ENCODE assay signal across 18 cellular contexts in genomic region chr6:160973856-160974255, GRCh38. TPM values are rescaled to one million over a fixed set of nuclear protein-coding genes. Genes with fewer than 3 reads are reported as not detected.
DNase-seq lines count a peak whose midpoint lies in the region; ATAC-seq, FAIRE-seq and TF ChIP-seq lines count a peak whose summit lies in the region.
"Had no signal": no experiment of that assay in that cellular context is flagged by ENCODE, and none has a peak within 500 bp of the region (broad histone marks: within the 10 kb centered on the region; RNA-seq: fewer than 3 reads in every experiment).

No MANE protein-coding gene starts in this region.

- intact Hi-C loops in HepG2 (cut with micrococcal nuclease; ENCODE audit: unreplicated experiment), result no loop called here
- intact Hi-C loops in right lobe of liver (cut with DNase I), result no loop called here

- peak overlapping the region in 1 of 2 experiments; percentile 55 for H3K18ac ChIP-seq in mesenchymal stem cell (ENCODE audit: low read depth in 1 of 2, low read length in 2 of 2)

- H3K4me2 ChIP-seq in HepG2 (ENCODE audit: low read depth, low read length) (no peak overlapping the region), mesenchymal stem cell (ENCODE audit: low read length, poor library complexity, severe bottlenecking) (no peak overlapping the region)

- H2BK12ac ChIP-seq in mesenchymal stem cell (ENCODE audit: low read length in 2 of 2), result no peak overlapping the region

- no peak overlapping the region for H3K4ac ChIP-seq in mesenchymal stem cell (ENCODE audit: low read depth in 1 of 2, low read length in 2 of 2)

- no peak for FAIRE-seq in HepG2 (lab: Jason Lieb, UNC)
- FAIRE-seq: A204.1, D721Med had no signal

- H3K9me3 ChIP-seq in HepG2 (ENCODE audit: low read length) (no peaks in the 10 kb centered on the region), right lobe of liver (no peaks in the 10 kb centered on the region), mesenchymal stem cell (ENCODE audit: control insufficient read depth, low read length) (no peaks in the 10 kb centered on the region)
- H3K9me3 ChIP-seq: colonic mucosa, gastrocnemius medialis, thoracic aorta had no signal

- H3K4me3 Mint-ChIP-seq in effector memory CD8-positive, alpha-beta T cell, result no peak overlapping the region
- H3K4me3 Mint-ChIP-seq: natural killer cell had no signal

- no peaks in the 10 kb centered on the region for H3K4me1 Mint-ChIP-seq in effector memory CD8-positive, alpha-beta T cell (ENCODE audit: low read depth in 2 of 2)
- H3K4me1 Mint-ChIP-seq: natural killer cell had no signal

- H2BK120ac ChIP-seq in mesenchymal stem cell (ENCODE audit: low read depth, low read length), result no peak overlapping the region

- ATAC-seq in HepG2 (peak; percentile 45; the same call in 1 of the 3 replicates), right lobe of liver (no peak), HG03095 (IDR thresholded peaks at IDR 0.05; ENCODE audit: unreplicated experiment) (no peak)
- ATAC-seq in effector memory CD8-positive, alpha-beta T cell (replicated peaks), result no peak
- ATAC-seq: natural killer cell had no signal

- H3K9me3 Mint-ChIP-seq in effector memory CD8-positive, alpha-beta T cell, result no peaks in the 10 kb centered on the region
- H3K9me3 Mint-ChIP-seq: natural killer cell had no signal

- no peak for TF ChIP-seq POLR2A in HepG2 (IDR thresholded peaks at IDR 0.05; ENCODE audit: insufficient read depth in 1 of 2, low read depth in 2 of 2, low read length in 2 of 2)
- no peak for TF ChIP-seq POLR2A in right lobe of liver (IDR thresholded peaks at IDR 0.05)

- H3K36me3 Mint-ChIP-seq in effector memory CD8-positive, alpha-beta T cell (ENCODE audit: insufficient read depth), result peaks cover 5% of the 10 kb centered on the region
- H3K36me3 Mint-ChIP-seq: natural killer cell had no signal

- no peak overlapping the region for H2AK5ac ChIP-seq in mesenchymal stem cell (ENCODE audit: low read length, severe bottlenecking)

- peaks cover 47 to 58% of the 10 kb centered on the region in 2 donors for H3K27me3 Mint-ChIP-seq in effector memory CD8-positive, alpha-beta T cell

- H3K4me1 ChIP-seq in HepG2 (ENCODE audit: insufficient read depth, low read length) (no peaks in the 10 kb centered on the region), right lobe of liver (no peaks in the 10 kb centered on the region), mesenchymal stem cell (ENCODE audit: control insufficient read depth, insufficient read depth, low read depth, low read length) (peaks cover 9% of the 10 kb centered on the region)
- H3K4me1 ChIP-seq: colonic mucosa, gastrocnemius medialis had no signal

- H4K20me1 ChIP-seq in HepG2 (ENCODE audit: insufficient read depth, low read length), result no peaks in the 10 kb centered on the region

- H3K27me3 ChIP-seq in HepG2 (ENCODE audit: control insufficient read depth in 1 of 2, insufficient read depth in 2 of 2, low read length in 2 of 2) (peaks cover 0 to 8% of the 10 kb centered on the region in 2 experiments; a peak in 3 of 5 replicates), right lobe of liver (no peaks in the 10 kb centered on the region), mesenchymal stem cell (ENCODE audit: control insufficient read depth in 1 of 2, insufficient read depth in 1 of 2, low read length in 2 of 2) (no peaks in the 10 kb centered on the region)
- H3K27me3 ChIP-seq: colonic mucosa, gastrocnemius medialis had no signal

- H3K36me3 ChIP-seq in HepG2 (replicated peaks in 1 of 2; ENCODE audit: control insufficient read depth in 1 of 2, insufficient read depth in 2 of 2, low read length in 2 of 2), result no peaks in the 10 kb centered on the region
- H3K36me3 ChIP-seq in right lobe of liver, result no peaks in the 10 kb centered on the region
- H3K36me3 ChIP-seq in mesenchymal stem cell (ENCODE audit: control insufficient read depth in 1 of 2, insufficient read depth in 2 of 2, low read depth in 1 of 2, low read length in 2 of 2), result no peaks in the 10 kb centered on the region
- H3K36me3 ChIP-seq: colonic mucosa, gastrocnemius medialis, thoracic aorta had no signal

- no peak overlapping the region for H2AFZ ChIP-seq in HepG2 (ENCODE audit: low read length)
- H2AFZ ChIP-seq in mesenchymal stem cell (ENCODE audit: low read depth, low read length), result no peak overlapping the region

- H3K4me3 ChIP-seq in HepG2 (replicated peaks in 1 of 3; ENCODE audit: insufficient read depth in 1 of 3, low read depth in 2 of 3, low read length in 3 of 3) (no peak overlapping the region), right lobe of liver (no peak overlapping the region), mesenchymal stem cell (ENCODE audit: insufficient read depth in 1 of 2, low read depth in 1 of 2, low read length in 2 of 2) (peak overlapping the region in 1 of 2 experiments; percentile 38)
- H3K4me3 ChIP-seq: colonic mucosa, gastrocnemius medialis, thoracic aorta had no signal

- TF ChIP-seq EP300 in HepG2 (IDR thresholded peaks at IDR 0.05; ENCODE audit: low read depth in 2 of 2, low read length in 2 of 2) (no peak), HepG2 (CRISPR knock-in tag; IDR thresholded peaks at IDR 0.05; ENCODE audit: borderline replicate concordance) (no peak)

- TF ChIP-seq CTCF in HepG2 (CRISPR knock-in tag; IDR thresholded peaks at IDR 0.05) (no peak), right lobe of liver (IDR thresholded peaks at IDR 0.05) (no peak)

- no TSS peak for BruUV-seq in HepG2 (replicated peaks; lab: Mats Ljungman, UMichigan)

- in situ Hi-C loops in HepG2 (cut with HindIII; ENCODE audit: extremely low pct_ligation_motif_present, low pct_unique_long_range_greater_than_20kb), result no loop called here

- no peak overlapping the region for H4K91ac ChIP-seq in mesenchymal stem cell (ENCODE audit: low read length)

- no peak for DNase-seq in HepG2 (ENCODE audit: low spot score)
- DNase-seq in right lobe of liver, result no peak
- DNase-seq in epithelial cell of prostate (ENCODE audit: low read depth, low spot score), result no peak
- DNase-seq in mesenchymal stem cell, result peak; percentile 57
- no peak for DNase-seq in DMS 273 (lab: John Stamatoyannopoulos, UW; ENCODE audit: unreplicated experiment)
- DNase-seq in effector memory CD8-positive, alpha-beta T cell, result no peak
- DNase-seq in SKM-1 treated with dmso at 0.1 percent for 144 hours (lab: John Stamatoyannopoulos, UW; ENCODE audit: unreplicated experiment), result no peak
- DNase-seq: activated naive CD4-positive, alpha-beta T cell treated with Interleukin-2 at 50 U/mL for 16 hours; KG1; natural killer cell; NCI-H187 treated with DMSO at 0.1 percent for 48 hours; SIG-M5 had no signal

- H3K14ac ChIP-seq in mesenchymal stem cell (ENCODE audit: low read length in 2 of 2), result no peak overlapping the region

- H4K8ac ChIP-seq in mesenchymal stem cell (ENCODE audit: low read length), result no peak overlapping the region

- H2BK15ac ChIP-seq in mesenchymal stem cell (ENCODE audit: low read depth, poor library complexity, severe bottlenecking), result no peak overlapping the region

- H3K23ac ChIP-seq in mesenchymal stem cell (ENCODE audit: low read length in 2 of 2), result no peak overlapping the region

- H3K27ac ChIP-seq in HepG2 (ENCODE audit: extremely low read length, insufficient read depth, low read length) (no peak overlapping the region), right lobe of liver (no peak overlapping the region), epithelial cell of prostate (peak overlapping the region; percentile 47), mesenchymal stem cell (ENCODE audit: low read length, poor library complexity, severe bottlenecking) (no peak overlapping the region)
- H3K27ac ChIP-seq: colonic mucosa, gastrocnemius medialis, thoracic aorta had no signal

- H3K79me1 ChIP-seq in mesenchymal stem cell (replicated peaks; ENCODE audit: low read length, poor library complexity, severe bottlenecking), result no peaks in the 10 kb centered on the region

- CTCF ChIA-PET in HepG2 (lab: Yijun Ruan, JAX; ENCODE audit: low intra/inter-chr PET ratio, low total read pairs), result no interaction called here

- H3K79me2 ChIP-seq in HepG2 (ENCODE audit: insufficient read depth, low read length), result no peaks in the 10 kb centered on the region

- no peak overlapping the region for H3K27ac Mint-ChIP-seq in effector memory CD8-positive, alpha-beta T cell
- H3K27ac Mint-ChIP-seq: natural killer cell had no signal

- 19% methylated on average over 2 of the region's 2 CpGs for WGBS in HepG2 (ENCODE audit: low lambda C conversion rate)
- 31% methylated on average over 1 of the region's 2 CpGs for WGBS in right lobe of liver (ENCODE audit: insufficient coverage, low coverage, low lambda C conversion rate, missing lambda C conversion rate)
- WGBS in mesenchymal stem cell, result 54% methylated on average over 2 of the region's 2 CpGs

- H3K9ac ChIP-seq in HepG2 (ENCODE audit: insufficient read depth, low read depth, low read length) (no peak overlapping the region), mesenchymal stem cell (ENCODE audit: low read length) (peak overlapping the region; percentile 84)

- TF ChIP-seq RAD21 in HepG2 (CRISPR knock-in tag; IDR thresholded peaks at IDR 0.05), result no peak

- POLR2A ChIA-PET in HepG2 (lab: Yijun Ruan, JAX), result no interaction called here

- H2BK5ac ChIP-seq in mesenchymal stem cell (ENCODE audit: low read depth, low read length, poor library complexity, severe bottlenecking), result no peak overlapping the region

RNA-seq across cellular contexts. Expression of gene MAP3K4, which starts 17.7 kb away (rescaled TPM):
- 33.6 and 40.1 TPM in 2 replicates for total RNA-seq in HepG2 (2016; rRNA removed; fragmentation: Illumina TruSeq; extraction: Trizol)
- 66.8 and 68.7 TPM in 2 replicates for total RNA-seq in HepG2 (2016; cell fraction: cytosol; rRNA removed; fragmentation: Illumina TruSeq; extraction: Trizol; ENCODE audit: low read depth)
- total RNA-seq in HepG2 (2016; cell fraction: insoluble cytoplasmic fraction; rRNA removed; fragmentation: Illumina TruSeq; extraction: Trizol), result 37.5 and 40.8 TPM in 2 replicates
- total RNA-seq in HepG2 (2016; cell fraction: membrane; rRNA removed; fragmentation: Illumina TruSeq; extraction: Trizol), result 38.1 and 58.6 TPM in 2 replicates
- total RNA-seq in HepG2 (2016; cell fraction: nucleus; rRNA removed; fragmentation: Illumina TruSeq; extraction: Trizol), result 50.7 and 54.4 TPM in 2 replicates
- 12.9 and 15.4 TPM in 2 replicates for polyA plus RNA-seq in HepG2 (2011; rRNA removed)
- 6.9 and 9.0 TPM in 2 replicates for polyA plus RNA-seq in HepG2 (2011; cell fraction: cytosol; rRNA removed)
- polyA plus RNA-seq in HepG2 (2011; cell fraction: nucleus; rRNA removed), result 35.9 and 37.8 TPM in 2 replicates
- polyA plus RNA-seq in HepG2 (2012), result 16.6 and 19.8 TPM in 2 replicates
- 1.1 TPM in 2 replicates for polyA plus RNA-seq in HepG2 (2016; cell fraction: cytosol; fragmentation: Illumina TruSeq; extraction: Trizol; ENCODE audit: low read depth)
- 25.1 and 26.7 TPM in 2 replicates for polyA plus RNA-seq in HepG2 (2016; cell fraction: insoluble cytoplasmic fraction; fragmentation: Illumina TruSeq; extraction: Trizol; ENCODE audit: low read depth)
- polyA plus RNA-seq in HepG2 (2016; cell fraction: membrane; fragmentation: Illumina TruSeq; extraction: Trizol; ENCODE audit: low read depth), result 3.2 and 4.4 TPM in 2 replicates
- 51.7 and 52.1 TPM in 2 replicates for polyA plus RNA-seq in HepG2 (2016; cell fraction: nucleus; fragmentation: Illumina TruSeq; extraction: Trizol; ENCODE audit: insufficient read depth, low read depth)
- polyA minus RNA-seq in HepG2 (2011; rRNA and poly(A)+ RNA removed; ENCODE audit: low replicate concordance), result 16.6 and 30.1 TPM in 2 replicates
- 16.9 and 18.6 TPM in 2 replicates for polyA minus RNA-seq in HepG2 (2011; cell fraction: cytosol; rRNA and poly(A)+ RNA removed)
- polyA minus RNA-seq in HepG2 (2011; cell fraction: nucleus; rRNA and poly(A)+ RNA removed), result 94.5 and 105 TPM in 2 replicates
- total RNA-seq in right lobe of liver, result 10 to 100 TPM in 4 of 6 experiments, 1 to 10 TPM in 2; 9.4 to 20.5 (median 13.1) TPM
- polyA plus RNA-seq in mesenchymal stem cell (2013, experiment 1 of 2), result 10.3 TPM
- 8.7 TPM for polyA plus RNA-seq in mesenchymal stem cell (2013, experiment 2 of 2)
